1 cellular context compared by ENCODE assay signal in genomic region chr11:76918941-76919386, GRCh38.
TF ChIP-seq lines count a peak whose summit lies in the region.

No MANE protein-coding gene starts in this region.

TF ChIP-seq in K562, 482 proteins besides CTCF, POLR2A, EP300 and RAD21 (continued from another document):
- TF ChIP-seq MAX (CRISPR knock-in tag; IDR thresholded peaks at IDR 0.05) (no peak), BACH1 (tag; IDR thresholded peaks at IDR 0.05) (no peak), MNT (conservative IDR thresholded peaks at IDR 0.05) (0 out of 4 replicates have a peak, but pooled peaks of 1 of the 2 experiments have one; percentile 35), NR0B1 (IDR thresholded peaks at IDR 0.05; ENCODE audit: partially characterized antibody) (no peak), CBX2 (IDR thresholded peaks at IDR 0.05; ENCODE audit: insufficient read depth, low read length, poor library complexity, severe bottlenecking) (no peak), MYC (IDR thresholded peaks at IDR 0.05; ENCODE audit: low read depth, low read length) (0 out of 2 replicates have a peak, but pooled peaks have one; percentile 16), MYC (CRISPR knock-in tag; IDR thresholded peaks at IDR 0.05; ENCODE audit: borderline replicate concordance, low read depth) (no peak), MAZ (CRISPR knock-in tag; conservative IDR thresholded peaks at IDR 0.05 in 1 of 2, IDR thresholded peaks at IDR 0.05 in 1 of 2) (0 out of 4 replicates have a peak, but pooled peaks of 1 of the 2 experiments have one; percentile 27), SREBF1 (IDR thresholded peaks at IDR 0.05; ENCODE audit: borderline replicate concordance, low read depth, low read length) (no peak), MAFK (IDR thresholded peaks at IDR 0.05; ENCODE audit: low read length) (peak; percentile 95)
